Comparison of ENCODE assay signal across 26 cellular contexts in the genomic region with DNA sequence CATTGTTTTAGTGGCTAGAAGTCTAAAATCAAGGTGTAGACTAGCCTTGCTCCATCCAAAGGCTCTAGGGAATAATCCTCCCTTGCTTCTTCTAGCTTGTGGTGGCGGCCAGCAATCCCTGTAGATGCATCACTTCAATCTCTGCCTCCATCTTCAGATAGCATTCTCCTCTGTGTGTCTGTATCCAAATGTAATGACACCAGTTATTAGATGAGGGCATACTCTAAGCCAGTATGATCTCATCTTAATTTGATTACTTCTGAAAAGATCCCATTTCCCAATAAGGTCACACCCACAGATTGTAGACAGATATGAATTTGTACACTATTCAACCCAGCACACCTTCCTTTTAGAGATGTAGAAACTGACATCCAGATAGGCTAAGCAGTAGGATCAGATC.
"Had no signal": no experiment of that assay in that cellular context is flagged by ENCODE, and none has a peak within 500 bp of the region (broad histone marks: within the 10 kb centered on the region; RNA-seq: fewer than 3 reads in every experiment).

No MANE protein-coding gene starts in this region.

- H3K36me3 ChIP-seq: adrenal gland, esophagus muscularis mucosa, heart left ventricle, ovary, sigmoid colon, vagina had no signal

- H3K27ac ChIP-seq: body of pancreas, esophagus muscularis mucosa, foreskin keratinocyte, ovary, psoas muscle, sigmoid colon, vagina, VCaP had no signal

- DNase-seq: activated CD4-positive, alpha-beta T cell treated with anti-CD3 and anti-CD28 coated beads for 4 hours; activated CD4-positive, alpha-beta T cell treated with anti-CD3 and anti-CD28 coated beads, Interleukin-2, amount 50 U/mL, for 4 hours; activated naive CD4-positive, alpha-beta T cell treated with anti-CD3 and anti-CD28 coated beads for 36 hours; activated naive CD8-positive, alpha-beta T cell treated with anti-CD3 and anti-CD28 coated beads for 36 hours; activated T-cell treated with anti-CD3 and anti-CD28 coated beads for 4 hours; activated T-cell treated with anti-CD3 and anti-CD28 coated beads, Interleukin-2, amount 50 U/mL, for 72 hours; aorta; body of pancreas; cortex of kidney; endodermal cell; foreskin keratinocyte; heart left ventricle; mammary epithelial cell; naive B cell; nephron progenitor cell; ovary; psoas muscle; sigmoid colon; stimulated activated CD4-positive, alpha-beta T cell treated with anti-CD3 and anti-CD28 coated beads, Interleukin-4, amount 100 ng/mL, for 24 hours; T-cell had no signal

- FAIRE-seq: small intestine had no signal

- H3K4me3 ChIP-seq: adrenal gland, body of pancreas, esophagus muscularis mucosa, heart left ventricle, ovary, psoas muscle, sigmoid colon, vagina had no signal

- H3K9me3 ChIP-seq: adrenal gland, body of pancreas, esophagus muscularis mucosa, heart left ventricle, ovary, psoas muscle, sigmoid colon, vagina had no signal

- ATAC-seq: activated T-cell treated with anti-CD3 and anti-CD28 coated beads, Interleukin-2, amount 50 U/mL, for 72 hours; body of pancreas; foreskin keratinocyte; psoas muscle; stimulated activated effector memory CD8-positive, alpha-beta T cell treated with anti-CD3 and anti-CD28 coated beads, Interleukin-12 subunit alpha, Interleukin-12 subunit beta, amount 100 ng/mL, for 72 hours; T-cell had no signal

- H3K4me1 ChIP-seq: body of pancreas, vagina had no signal

- H3K27me3 ChIP-seq: adrenal gland, body of pancreas, esophagus muscularis mucosa, foreskin keratinocyte, heart left ventricle, ovary, sigmoid colon, vagina had no signal
